In genomic region chr5:118967059-118967508, GRCh38 we compare ENCODE assay signal across 19 cellular contexts. TPM values are rescaled to one million over a fixed set of nuclear protein-coding genes. Genes with fewer than 3 reads are reported as not detected.
A peak's percentile ranks its signal among the peaks of the same experiment; 100 is the strongest.
DNase-seq lines count a peak whose midpoint lies in the region; ATAC-seq and TF ChIP-seq lines count a peak whose summit lies in the region.
"Had no signal": no experiment of that assay in that cellular context is flagged by ENCODE, and none has a peak within 500 bp of the region (broad histone marks: within the 10 kb centered on the region; RNA-seq: fewer than 3 reads in every experiment).

No MANE protein-coding gene starts in this region.

- no peaks in the 10 kb centered on the region for H3K9me2 ChIP-seq in PC-3 (replicated peaks; ENCODE audit: low read length)

- in situ Hi-C loops in brain microvascular endothelial cell (cut with HindIII; ENCODE audit: low pct_ligation_motif_present, low sequenced_read_pairs): no loop called here

- H3K4me1 ChIP-seq in HEK293 (ENCODE audit: control insufficient read depth, insufficient read depth, low read length): peaks cover 20% of the 10 kb centered on the region
- H3K4me1 ChIP-seq in PC-3 (ENCODE audit: insufficient read depth, low read length): peaks cover 30% of the 10 kb centered on the region
- H3K4me1 ChIP-seq: BE2C, Caco-2, HAP-1 had no signal

- no peaks in the 10 kb centered on the region for H3K9me3 ChIP-seq in HEK293 (ENCODE audit: control insufficient read depth, insufficient read depth, low read depth, low read length)
- H3K9me3 ChIP-seq in PC-3 (ENCODE audit: low read length): no peaks in the 10 kb centered on the region
- H3K9me3 ChIP-seq: BE2C, Caco-2 had no signal

- no peak overlapping the region for H2AFZ ChIP-seq in PC-3 (ENCODE audit: low read length)
- H2AFZ ChIP-seq: GM23248 had no signal

- H3K9ac ChIP-seq in PC-3 (ENCODE audit: low read length): no peak overlapping the region
- H3K9ac ChIP-seq: GM23248 had no signal

- H3K27me3 ChIP-seq in PC-3 (ENCODE audit: low read length): no peaks in the 10 kb centered on the region
- H3K27me3 ChIP-seq in brain microvascular endothelial cell (replicated peaks): no peaks in the 10 kb centered on the region
- H3K27me3 ChIP-seq: BE2C had no signal

- intact Hi-C loops in PC-3 (cut with micrococcal nuclease): no loop called here

- no peak for TF ChIP-seq CTCF in 22Rv1 (IDR thresholded peaks at IDR 0.05)
- no peak for TF ChIP-seq CTCF in HEK293 (tag by site-specific recombination; IDR thresholded peaks at IDR 0.05)
- no peak for TF ChIP-seq CTCF in PC-3 (conservative IDR thresholded peaks at IDR 0.05; ENCODE audit: low read depth, low read length)
- no peak for TF ChIP-seq CTCF in brain microvascular endothelial cell (IDR thresholded peaks at IDR 0.05; ENCODE audit: low read depth, low read length, missing control alignments)

- DNase-seq in PC-3 (peak; percentile 68), brain microvascular endothelial cell (peak; percentile 44), NCI-H1436 (lab: John Stamatoyannopoulos, UW) (no peak), T-helper 2 cell (no peak), NCI-H1092 (lab: John Stamatoyannopoulos, UW) (no peak)
- DNase-seq in NK-92 treated with Interleukin-12 subunit alpha and Interleukin-12 subunit beta, amount 100 ng/mL, for 24 hours (lab: John Stamatoyannopoulos, UW): no peak
- DNase-seq: ACHN; BE2C; C1 segment of cervical spinal cord; Caco-2; CD4-positive, alpha-beta T cell; DMS79; GDM1; GM23248; HFFc6 had no signal

- BruUV-seq in PC-3 (replicated peaks; lab: Mats Ljungman, UMichigan): no TSS peak

- H3K27ac ChIP-seq in 22Rv1 (peak overlapping the region; percentile 67), HEK293 (ENCODE audit: extremely low read depth, low read depth, low read length) (peak overlapping the region; percentile 44; the same call in 1 of the 2 replicates), PC-3 (ENCODE audit: low read length) (peak overlapping the region; percentile 62), brain microvascular endothelial cell (no peak overlapping the region)
- H3K27ac ChIP-seq: GM23248 had no signal

- no peaks in the 10 kb centered on the region for H3K79me2 ChIP-seq in PC-3 (ENCODE audit: low read length)

- POLR2A ChIA-PET in HEK293 (lab: Yijun Ruan, JAX): no interaction called here
- POLR2A ChIA-PET in PC-3 (lab: Charles Lee; ENCODE audit: unreplicated experiment): no interaction called here

- H3K4me2 ChIP-seq in PC-3 (ENCODE audit: low read length): peak overlapping the region; percentile 42

- no peaks in the 10 kb centered on the region for H3F3A ChIP-seq in PC-3 (ENCODE audit: low read length, unreplicated experiment)

- H3K36me3 ChIP-seq in HEK293 (ENCODE audit: control insufficient read depth in 2 of 2, insufficient read depth in 1 of 2, low read length in 2 of 2) (no peaks in the 10 kb centered on the region), PC-3 (ENCODE audit: low read depth, low read length) (no peaks in the 10 kb centered on the region), brain microvascular endothelial cell (replicated peaks) (no peaks in the 10 kb centered on the region)
- H3K36me3 ChIP-seq: BE2C, HAP-1 had no signal

- H3K4me3 ChIP-seq in HEK293 (ENCODE audit: low read depth, low read length) (no peak overlapping the region), PC-3 (ENCODE audit: low read length) (no peak overlapping the region), brain microvascular endothelial cell (ENCODE audit: low read depth, low read length) (no peak overlapping the region)
- H3K4me3 ChIP-seq: GM23248, HAP-1 had no signal

- CTCF ChIA-PET in HEK293 (lab: Yijun Ruan, JAX) (interaction anchor here (1.4 kb wide), 1 partner anchor 11 kb away, joined by 4 read pairs; no protein-coding TSS in a partner anchor), PC-3 (lab: Charles Lee) (no interaction called here)

- H4K20me1 ChIP-seq in PC-3 (ENCODE audit: low read length): no peaks in the 10 kb centered on the region

- peak; percentile 79 for ATAC-seq in PC-3
- ATAC-seq: HepG2 had no signal

TF ChIP-seq in HEK293, 187 proteins besides CTCF, POLR2A, EP300 and RAD21 (continues in another document):
- TF ChIP-seq YY1 (tag by site-specific recombination; IDR thresholded peaks at IDR 0.05) (no peak), ZNF23 (tag by site-specific recombination; IDR thresholded peaks at IDR 0.05; ENCODE audit: borderline replicate concordance) (no peak), ZNF426 (tag by site-specific recombination; IDR thresholded peaks at IDR 0.05) (no peak), PATZ1 (tag by site-specific recombination; IDR thresholded peaks at IDR 0.05) (no peak), ZSCAN23 (tag by site-specific recombination; IDR thresholded peaks at IDR 0.05) (no peak), PRDM10 (tag by site-specific recombination; IDR thresholded peaks at IDR 0.05) (peak; percentile 84), ZNF132 (tag by site-specific recombination; IDR thresholded peaks at IDR 0.05; ENCODE audit: borderline replicate concordance) (no peak), ZSCAN18 (tag by site-specific recombination; IDR thresholded peaks at IDR 0.05) (no peak), PRDM1 (tag by site-specific recombination; IDR thresholded peaks at IDR 0.05) (no peak), HOXD13 (CRISPR knock-in tag; IDR thresholded peaks at IDR 0.05; ENCODE audit: borderline replicate concordance) (no peak), ZNF10 (tag by site-specific recombination; IDR thresholded peaks at IDR 0.05) (no peak; the same call in 1 of the 2 replicates), ZNF266 (tag by site-specific recombination; IDR thresholded peaks at IDR 0.05; ENCODE audit: low read depth) (no peak), ZNF664 (tag by site-specific recombination; IDR thresholded peaks at IDR 0.05) (no peak), ZNF18 (tag by site-specific recombination; IDR thresholded peaks at IDR 0.05) (no peak), ZNF658 (tag by site-specific recombination; IDR thresholded peaks at IDR 0.05) (no peak)

RNA-seq across cellular contexts. Expression of gene DTWD2, which starts 21.3 kb away (rescaled TPM):
- total RNA-seq in PC-3 (2014; rRNA removed): 16.5 and 24.4 TPM in 2 replicates

Comparison
In these comparisons a context has a peak if more than half of its experiments do, and no peak if none do; other contexts are left out.
1. DNase-seq: peak in PC-3 (single experiment) and brain microvascular endothelial cell (single experiment); none in NK-92 treated with Interleukin-12 subunit alpha and Interleukin-12 subunit beta, amount 100 ng/mL, for 24 hours (single experiment), NCI-H1436 (single experiment), T-helper 2 cell (0 of 5) and NCI-H1092 (single experiment).